Comparison of ENCODE assay signal across 8 cellular contexts in genomic region chr16:56964243-56965148, GRCh38. TPM values are rescaled to one million over a fixed set of nuclear protein-coding genes. Genes with fewer than 3 reads are reported as not detected.
DNase-seq lines count a peak whose midpoint lies in the region; ATAC-seq and TF ChIP-seq lines count a peak whose summit lies in the region.

No MANE protein-coding gene starts in this region.

- BruUV-seq in OCI-LY7 (replicated peaks; lab: Mats Ljungman, UMichigan) = no TSS peak

- CTCF ChIA-PET in OCI-LY7 (lab: Charles Lee; ENCODE audit: unreplicated experiment) = interaction anchor here (0.6 to 1.1 kb wide), 7 partner anchors 13 to 97 kb away, joined by 3 to 9 read pairs (median 3); no protein-coding TSS in a partner anchor

- H3K4me1 ChIP-seq in OCI-LY7 (ENCODE audit: insufficient read depth, low read length, poor library complexity, severe bottlenecking) (peaks cover 21% of the 10 kb centered on the region), esophagus squamous epithelium (peaks cover 6 to 40% (median 22%) of the 10 kb centered on the region in 3 donors)

- peak overlapping the region; percentile 54 for H2AFZ ChIP-seq in OCI-LY7 (ENCODE audit: low read length)

- H3K79me2 ChIP-seq in OCI-LY7 (ENCODE audit: insufficient read depth, low read depth, low read length) = no peaks in the 10 kb centered on the region

- H3K9me2 ChIP-seq in OCI-LY7 (ENCODE audit: insufficient read depth, low read length) = no peaks in the 10 kb centered on the region

- H3K9me3 ChIP-seq in OCI-LY7 (ENCODE audit: low read length) (no peaks in the 10 kb centered on the region), esophagus squamous epithelium (no peaks in the 10 kb centered on the region)

- DNase-seq in GM04503 (ENCODE audit: low read depth) (peak; percentile 39), OCI-LY7 (ENCODE audit: low spot score) (peak; percentile 96), activated T-cell treated with anti-CD3 and anti-CD28 coated beads for 4 hours (peak; percentile 92), esophagus squamous epithelium (lab: John Stamatoyannopoulos, UW) (peak; percentile 47), DMS114 treated with DMSO at 0.1 percent for 48 hours (lab: John Stamatoyannopoulos, UW; ENCODE audit: unreplicated experiment) (no peak)
- peak; percentile 93 for DNase-seq in natural killer cell treated with Interleukin-12 subunit alpha and Interleukin-12 subunit beta and Interleukin-15 and Interleukin-18, amount 100 ng/mL, for 72 hours (ENCODE audit: low spot score)
- DNase-seq in stimulated activated naive CD4-positive, alpha-beta T cell (lab: John Stamatoyannopoulos, UW) = peak; percentile 82 to 95 (median 94)

- intact Hi-C loops in OCI-LY7 (cut with micrococcal nuclease; ENCODE audit: unreplicated experiment) (loop anchor here (1.0 kb wide), 4 partner anchors 25 to 204 kb away; partner anchors contain the start of gene NLRC5), esophagus squamous epithelium (cut with DNase I) (no loop called here)

- peaks cover 0 to 21% (median 0%) of the 10 kb centered on the region in 4 donors for H3K27me3 ChIP-seq in esophagus squamous epithelium

- no peaks in the 10 kb centered on the region for H3K9me3 Mint-ChIP-seq in natural killer cell treated with Interleukin-12 subunit alpha and Interleukin-12 subunit beta and Interleukin-15 and Interleukin-18, amount 100 ng/mL, for 72 hours

- H3K36me3 ChIP-seq in OCI-LY7 (ENCODE audit: insufficient read depth, low read length) (no peaks in the 10 kb centered on the region), esophagus squamous epithelium (no peaks in the 10 kb centered on the region)

- peak; percentile 80 for ATAC-seq in HG02759 (IDR thresholded peaks at IDR 0.05; ENCODE audit: unreplicated experiment)
- ATAC-seq in natural killer cell treated with Interleukin-12 subunit alpha and Interleukin-12 subunit beta and Interleukin-15 and Interleukin-18, amount 100 ng/mL, for 72 hours = peak; percentile 88 to 91

- TF ChIP-seq POLR2A in esophagus squamous epithelium (IDR thresholded peaks at IDR 0.05) = no peak

- H3K27ac ChIP-seq in OCI-LY7 (ENCODE audit: low read depth, low read length, poor library complexity, severe bottlenecking) (peak overlapping the region; percentile 16), esophagus squamous epithelium (no peak overlapping the region)

- peak overlapping the region; percentile 27 to 64 for H3K27ac Mint-ChIP-seq in natural killer cell treated with Interleukin-12 subunit alpha and Interleukin-12 subunit beta and Interleukin-15 and Interleukin-18, amount 100 ng/mL, for 72 hours

- POLR2A ChIA-PET in OCI-LY7 (lab: Charles Lee) = interaction anchor here (1.1 to 1.6 kb wide), 7 partner anchors 12 to 78 kb away, joined by 3 to 4 read pairs (median 3); no protein-coding TSS in a partner anchor

- no peaks in the 10 kb centered on the region for H4K20me1 ChIP-seq in OCI-LY7 (ENCODE audit: insufficient read depth, low read length)

- peaks cover 16 to 17% of the 10 kb centered on the region in 2 donors for H3K4me1 Mint-ChIP-seq in natural killer cell treated with Interleukin-12 subunit alpha and Interleukin-12 subunit beta and Interleukin-15 and Interleukin-18, amount 100 ng/mL, for 72 hours (ENCODE audit: low read depth in 2 of 2)

- 0 out of 2 replicates have a peak overlapping the region, but pooled peaks have one; percentile 9 for H3K4me2 ChIP-seq in OCI-LY7 (ENCODE audit: low read length)

- WGBS in esophagus squamous epithelium, 2 donors = 58 to 70% methylated on average over 18 to 20 of the region's 30 CpGs

- peak; percentile 100 for TF ChIP-seq CTCF in OCI-LY7 (conservative IDR thresholded peaks at IDR 0.05; ENCODE audit: low read length)
- TF ChIP-seq CTCF in esophagus squamous epithelium (IDR thresholded peaks at IDR 0.05) = peak; percentile 86 to 97 (median 92)

- peaks cover 0 to 6% of the 10 kb centered on the region in 2 donors for H3K27me3 Mint-ChIP-seq in natural killer cell treated with Interleukin-12 subunit alpha and Interleukin-12 subunit beta and Interleukin-15 and Interleukin-18, amount 100 ng/mL, for 72 hours

- no peak overlapping the region for H3K4me3 Mint-ChIP-seq in natural killer cell treated with Interleukin-12 subunit alpha and Interleukin-12 subunit beta and Interleukin-15 and Interleukin-18, amount 100 ng/mL, for 72 hours

- no peaks in the 10 kb centered on the region for H3K36me3 Mint-ChIP-seq in natural killer cell treated with Interleukin-12 subunit alpha and Interleukin-12 subunit beta and Interleukin-15 and Interleukin-18, amount 100 ng/mL, for 72 hours

- H3K4me3 ChIP-seq in OCI-LY7 (ENCODE audit: low read depth, low read length, poor library complexity, severe bottlenecking) = no peak overlapping the region
- H3K4me3 ChIP-seq in esophagus squamous epithelium = no peak overlapping the region

RNA-seq across cellular contexts. Expression of gene CETP, which starts 2.7 kb away (rescaled TPM):
- total RNA-seq in OCI-LY7 (2014; rRNA removed; shearing (Covaris generic)) = 0.54 and 0.67 TPM in 2 replicates
- total RNA-seq in OCI-LY7 (2022) (0.41 and 0.65 TPM in 2 replicates), esophagus squamous epithelium (under 1 TPM in 3 of 4 donors, not detected in 1; 0.19 to 0.32 (median 0.31) TPM)
- not detected for total RNA-seq in natural killer cell treated with Interleukin-12 subunit alpha and Interleukin-12 subunit beta and Interleukin-15 and Interleukin-18, amount 100 ng/mL, for 72 hours

RNA-seq across cellular contexts. Expression of gene NLRC5, which starts 24.9 kb away (rescaled TPM):
- total RNA-seq in OCI-LY7 (2014; rRNA removed; shearing (Covaris generic)) = 156 and 199 TPM in 2 replicates
- total RNA-seq in OCI-LY7 (2022) = 305 and 310 TPM in 2 replicates
- 10 to 100 TPM in 3 of 4 donors, 1 to 10 TPM in 1; 7.7 to 25.2 (median 14.1) TPM for total RNA-seq in esophagus squamous epithelium
- total RNA-seq in natural killer cell treated with Interleukin-12 subunit alpha and Interleukin-12 subunit beta and Interleukin-15 and Interleukin-18, amount 100 ng/mL, for 72 hours = 100 to 1,000 TPM; 190 to 316 TPM

RNA-seq across cellular contexts. Expression of gene HERPUD1, which starts 32.6 kb away (rescaled TPM):
- total RNA-seq in OCI-LY7 (2014; rRNA removed; shearing (Covaris generic)) = 121 and 140 TPM in 2 replicates
- total RNA-seq in OCI-LY7 (2022) = 294 and 342 TPM in 2 replicates
- 10 to 100 TPM; 40.6 to 81.3 (median 43.9) TPM for total RNA-seq in esophagus squamous epithelium
- total RNA-seq in natural killer cell treated with Interleukin-12 subunit alpha and Interleukin-12 subunit beta and Interleukin-15 and Interleukin-18, amount 100 ng/mL, for 72 hours = 100 to 1,000 TPM; 127 to 141 TPM

Comparison
In these comparisons a context has a peak if more than half of its experiments do, and no peak if none do; other contexts are left out.
1. RNA of gene NLRC5, which starts 24.9 kb away (total RNA-seq): 190 to 316 TPM in natural killer cell treated with Interleukin-12 subunit alpha and Interleukin-12 subunit beta and Interleukin-15 and Interleukin-18, amount 100 ng/mL, for 72 hours and 156 to 310 TPM in OCI-LY7; 7.7 to 25.2 TPM in esophagus squamous epithelium; every median in the first group is over 4 times any median in the second.